Comparison of ENCODE assay signal across 1 cellular context in genomic region chr19:33290956-33291622, GRCh38.
TF ChIP-seq lines count a peak whose summit lies in the region.

No MANE protein-coding gene starts in this region.

TF ChIP-seq in HepG2, 621 proteins besides CTCF, POLR2A, EP300 and RAD21 (continued from another document and continues in another):
- TF ChIP-seq STAT6 (CRISPR knock-in tag; IDR thresholded peaks at IDR 0.05; ENCODE audit: borderline replicate concordance) = no peak
- TF ChIP-seq ZFP91 (CRISPR knock-in tag; IDR thresholded peaks at IDR 0.05; ENCODE audit: borderline replicate concordance) = peak; percentile 51; the same call in 1 of the 2 replicates
- TF ChIP-seq RFXANK (CRISPR knock-in tag; IDR thresholded peaks at IDR 0.05) = no peak
- 0 out of 2 replicates have a peak, but pooled peaks have one; percentile 41 for TF ChIP-seq NR0B2 (CRISPR knock-in tag; IDR thresholded peaks at IDR 0.05)
- no peak for TF ChIP-seq KDM3A (CRISPR knock-in tag; IDR thresholded peaks at IDR 0.05; ENCODE audit: low read depth)
- TF ChIP-seq DPF2 (CRISPR knock-in tag; IDR thresholded peaks at IDR 0.05; ENCODE audit: borderline replicate concordance, low read depth) = no peak
- peak; percentile 47; the same call in 1 of the 2 replicates for TF ChIP-seq ARNTL (CRISPR knock-in tag; IDR thresholded peaks at IDR 0.05)
- no peak for TF ChIP-seq ZNF280B (CRISPR knock-in tag; IDR thresholded peaks at IDR 0.05; ENCODE audit: borderline replicate concordance)
- TF ChIP-seq ZNF329 (CRISPR knock-in tag; IDR thresholded peaks at IDR 0.05; ENCODE audit: low read depth) = no peak
- 0 out of 2 replicates have a peak, but pooled peaks have one; percentile 29 for TF ChIP-seq HIC2 (CRISPR knock-in tag; IDR thresholded peaks at IDR 0.05; ENCODE audit: low read depth)
- peak in 1 of 2 experiments; percentile 23; a peak in 1 of 4 replicates for TF ChIP-seq NR2F1 (CRISPR knock-in tag; IDR thresholded peaks at IDR 0.05)
- 0 out of 2 replicates have a peak, but pooled peaks have one; percentile 27 for TF ChIP-seq YEATS4 (CRISPR knock-in tag; IDR thresholded peaks at IDR 0.05; ENCODE audit: borderline replicate concordance)
- TF ChIP-seq SRSF1 (optimal IDR thresholded peaks at IDR 0.05; ENCODE audit: low read depth, low read length) = no peak
- TF ChIP-seq SNAPC2 (CRISPR knock-in tag; IDR thresholded peaks at IDR 0.05) = no peak
- no peak for TF ChIP-seq SIX4 (CRISPR knock-in tag; IDR thresholded peaks at IDR 0.05)
- TF ChIP-seq SMARCE1 (IDR thresholded peaks at IDR 0.05; ENCODE audit: borderline replicate concordance) = no peak
- no peak for TF ChIP-seq ZNF251 (CRISPR knock-in tag; IDR thresholded peaks at IDR 0.05)
- TF ChIP-seq ZNF17 (CRISPR knock-in tag; IDR thresholded peaks at IDR 0.05) = no peak
- TF ChIP-seq HNRNPL (IDR thresholded peaks at IDR 0.05; ENCODE audit: low read depth, low read length) = 0 out of 2 replicates have a peak, but pooled peaks have one; percentile 15
- peak; percentile 33; the same call in 1 of the 2 replicates for TF ChIP-seq NR2F6 (IDR thresholded peaks at IDR 0.05)
- peak; percentile 23; the same call in 1 of the 2 replicates for TF ChIP-seq NR2F6 (CRISPR knock-in tag; IDR thresholded peaks at IDR 0.05)
- no peak for TF ChIP-seq HNF1B (CRISPR knock-in tag; IDR thresholded peaks at IDR 0.05)
- no peak for TF ChIP-seq ZNF790 (CRISPR knock-in tag; IDR thresholded peaks at IDR 0.05; ENCODE audit: borderline replicate concordance)
- TF ChIP-seq HNF4A (CRISPR knock-in tag; IDR thresholded peaks at IDR 0.05) = peak; percentile 16; the same call in 1 of the 2 replicates
- no peak for TF ChIP-seq RORA (CRISPR knock-in tag; IDR thresholded peaks at IDR 0.05)
- TF ChIP-seq JARID2 (CRISPR knock-in tag; IDR thresholded peaks at IDR 0.05; ENCODE audit: insufficient replicate concordance) = no peak
- peak; percentile 75 for TF ChIP-seq RARA (CRISPR knock-in tag; IDR thresholded peaks at IDR 0.05)
- 0 out of 2 replicates have a peak, but pooled peaks have one; percentile 19 for TF ChIP-seq NCOA2 (CRISPR knock-in tag; IDR thresholded peaks at IDR 0.05)
- no peak for TF ChIP-seq RARG (CRISPR knock-in tag; IDR thresholded peaks at IDR 0.05; ENCODE audit: low read depth)
- TF ChIP-seq HCFC1 (IDR thresholded peaks at IDR 0.05; ENCODE audit: low read depth, low read length) = no peak
- TF ChIP-seq KDM5A (IDR thresholded peaks at IDR 0.05; ENCODE audit: borderline replicate concordance, low read length) = no peak
- no peak for TF ChIP-seq ZNF652 (CRISPR knock-in tag; IDR thresholded peaks at IDR 0.05; ENCODE audit: borderline replicate concordance, low read depth)
- TF ChIP-seq ZNF775 (CRISPR knock-in tag; IDR thresholded peaks at IDR 0.05; ENCODE audit: borderline replicate concordance) = no peak
- TF ChIP-seq NKX3-1 (CRISPR knock-in tag; IDR thresholded peaks at IDR 0.05) = no peak
- no peak for TF ChIP-seq TMF1 (CRISPR knock-in tag; IDR thresholded peaks at IDR 0.05; ENCODE audit: low read depth)
- peak; percentile 43; the same call in 1 of the 2 replicates for TF ChIP-seq PAXIP1 (CRISPR knock-in tag; conservative IDR thresholded peaks at IDR 0.05)
- TF ChIP-seq SP2 (CRISPR knock-in tag; IDR thresholded peaks at IDR 0.05) = no peak
- TF ChIP-seq ATF3 (CRISPR knock-in tag; IDR thresholded peaks at IDR 0.05) = peak; percentile 16; the same call in 1 of the 2 replicates
- no peak for TF ChIP-seq ZBTB3 (CRISPR knock-in tag; IDR thresholded peaks at IDR 0.05; ENCODE audit: borderline replicate concordance, low read depth)
- no peak for TF ChIP-seq PLSCR1 (CRISPR knock-in tag; IDR thresholded peaks at IDR 0.05; ENCODE audit: borderline replicate concordance)
- no peak for TF ChIP-seq MLXIP (CRISPR knock-in tag; IDR thresholded peaks at IDR 0.05; ENCODE audit: borderline replicate concordance)
- no peak for TF ChIP-seq ZBTB46 (CRISPR knock-in tag; IDR thresholded peaks at IDR 0.05; ENCODE audit: borderline replicate concordance)
- TF ChIP-seq MTF2 (CRISPR knock-in tag; IDR thresholded peaks at IDR 0.05; ENCODE audit: borderline replicate concordance) = no peak
